In the genomic region with DNA sequence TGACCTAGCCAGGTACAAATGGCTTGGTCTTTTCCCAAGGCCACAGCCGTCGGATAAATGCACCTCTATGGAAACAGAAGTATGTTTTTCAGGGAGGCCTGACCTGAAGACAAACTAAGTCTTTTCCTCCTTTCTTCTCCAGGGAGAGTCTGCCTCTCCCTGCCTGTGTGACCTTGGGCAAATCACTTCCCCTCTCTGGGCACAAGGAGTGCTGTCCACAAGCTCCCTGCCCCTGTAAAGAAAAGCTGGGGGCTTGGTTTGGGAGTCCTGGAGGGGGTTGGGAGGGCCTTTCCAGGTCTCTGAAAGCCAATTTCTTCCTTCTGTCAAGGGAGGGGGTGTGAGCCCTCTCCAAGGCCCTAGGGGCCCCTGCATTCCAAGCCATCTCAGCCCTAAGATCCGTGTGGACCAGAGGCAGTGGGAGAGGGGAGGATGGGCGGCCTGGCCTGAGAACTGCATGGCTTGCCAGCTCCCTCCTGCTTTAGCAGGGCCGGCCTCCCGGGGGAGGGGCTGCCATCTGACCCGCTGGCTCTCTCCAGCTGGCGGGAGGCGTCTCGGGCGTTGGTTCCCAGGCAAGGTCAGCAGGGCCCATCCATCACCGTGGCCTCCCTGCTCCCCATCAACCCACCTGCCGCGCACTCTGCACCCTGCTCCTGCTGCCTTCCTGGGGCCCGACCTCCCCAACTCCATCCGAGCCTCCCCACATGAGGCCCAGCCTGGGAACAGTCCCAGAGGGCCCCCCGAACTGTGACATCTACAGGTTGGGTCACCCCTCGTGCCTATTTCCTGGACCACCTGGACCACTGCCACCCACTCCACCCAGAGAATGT, we compare ENCODE assay signal across 10 cellular contexts.
DNase-seq lines count a peak whose midpoint lies in the region; ATAC-seq and TF ChIP-seq lines count a peak whose summit lies in the region.
"Had no signal": no experiment of that assay in that cellular context is flagged by ENCODE, and none has a peak within 500 bp of the region (broad histone marks: within the 10 kb centered on the region; RNA-seq: fewer than 3 reads in every experiment).

No MANE protein-coding gene starts in this region.

- no peak overlapping the region for H3K14ac ChIP-seq in neuronal stem cell (ENCODE audit: low read length)

- intact Hi-C loops in Right ventricle myocardium superior (cut with DNase I) (no loop called here), Right ventricle myocardium inferior (cut with DNase I) (loop anchor here (5.0 kb wide), 2 partner anchors 47 to 48 kb away; no protein-coding TSS in a partner anchor), heart right ventricle (cut with DNase I) (loop anchor here in 1 of 10 donors (5.0 kb wide), 1 partner anchor 47 kb away; no protein-coding TSS in a partner anchor), aorta (cut with DNase I) (no loop called here)

- H4K91ac ChIP-seq in neuronal stem cell (ENCODE audit: low read depth, low read length, poor library complexity), result no peak overlapping the region

- peak overlapping the region; percentile 32 for H2BK15ac ChIP-seq in neuronal stem cell (ENCODE audit: low read length)

- peak overlapping the region; percentile 0 for H3K9ac ChIP-seq in neuronal stem cell (ENCODE audit: low read depth, low read length, poor library complexity)

- H3K4me2 ChIP-seq in neuronal stem cell (ENCODE audit: insufficient read depth, low read length, poor library complexity, severe bottlenecking), result peak overlapping the region; percentile 20

- WGBS in heart right ventricle, 2 donors, result 54 to 58% methylated on average over 18 of the region's 18 CpGs
- WGBS in neuronal stem cell (ENCODE audit: extremely low coverage in 2 of 2, insufficient read length in 2 of 2, insufficient replicate concordance in 1 of 2), 2 donors, result no CpG with 5 or more reads among the region's 18 CpGs
- WGBS in aorta, 2 donors, result 29% methylated on average over 18 of the region's 18 CpGs

- peak; percentile 75 for DNase-seq in Right ventricle myocardium superior
- no peak for DNase-seq in Right ventricle myocardium inferior (ENCODE audit: missing footprints)
- DNase-seq in heart right ventricle, result peak; percentile 55 to 63
- peak; percentile 14 for DNase-seq in neuronal stem cell (ENCODE audit: low spot score)
- DNase-seq in aorta, result peak; percentile 89 to 90
- no peak for DNase-seq in GF-D8 (lab: John Stamatoyannopoulos, UW)
- DNase-seq in SIG-M5 (lab: John Stamatoyannopoulos, UW), result no peak
- DNase-seq: Kasumi-1 had no signal

- H3K4me1 ChIP-seq in heart right ventricle (peaks cover 10 to 44% (median 32%) of the 10 kb centered on the region in 9 donors), neuronal stem cell (ENCODE audit: control insufficient read depth in 2 of 2, insufficient read depth in 1 of 2, low read depth in 1 of 2, low read length in 2 of 2) (peaks cover 21 to 30% of the 10 kb centered on the region in 2 donors), aorta (ENCODE audit: control insufficient read depth in 1 of 2, insufficient read depth in 2 of 2, low read length in 2 of 2) (no peaks in the 10 kb centered on the region)
- H3K4me1 ChIP-seq: HAP-1 had no signal

- no peak overlapping the region for H3K4ac ChIP-seq in neuronal stem cell (ENCODE audit: low read length)

- no peak overlapping the region for H2AFZ ChIP-seq in neuronal stem cell (ENCODE audit: low read length)

- H3K23ac ChIP-seq in neuronal stem cell (ENCODE audit: low read depth, low read length, poor library complexity), result no peak overlapping the region

- TF ChIP-seq CTCF in heart right ventricle (IDR thresholded peaks at IDR 0.05), result no peak

- peak overlapping the region; percentile 84 for H3K18ac ChIP-seq in neuronal stem cell (ENCODE audit: low read length)

- no peak overlapping the region for H2BK120ac ChIP-seq in neuronal stem cell (ENCODE audit: low read depth, low read length)

- H3K4me3 ChIP-seq in heart right ventricle, result no peak overlapping the region
- H3K4me3 ChIP-seq in neuronal stem cell (ENCODE audit: low read length in 2 of 2), result no peak overlapping the region
- H3K4me3 ChIP-seq in aorta (ENCODE audit: low read length in 2 of 2), result no peak overlapping the region
- H3K4me3 ChIP-seq: HAP-1 had no signal

- H2BK12ac ChIP-seq in neuronal stem cell (ENCODE audit: low read length), result peak overlapping the region; percentile 60

- H3K79me1 ChIP-seq in neuronal stem cell (ENCODE audit: low read depth, low read length), result no peaks in the 10 kb centered on the region

- peak; percentile 68 for ATAC-seq in Right ventricle myocardium superior (ENCODE audit: poor library complexity)
- ATAC-seq in Right ventricle myocardium inferior, result no peak
- peak; percentile 35 to 68 (median 50) for ATAC-seq in heart right ventricle
- ATAC-seq in aorta (ENCODE audit: low FRiP score), result peak; percentile 70
- no peak for ATAC-seq in GM18520 (IDR thresholded peaks at IDR 0.05; ENCODE audit: unreplicated experiment)

- H3K36me3 ChIP-seq in heart right ventricle (no peaks in the 10 kb centered on the region), neuronal stem cell (replicated peaks in 1 of 2; ENCODE audit: control insufficient read depth in 2 of 2, insufficient read depth in 2 of 2, low read length in 2 of 2) (no peaks in the 10 kb centered on the region), aorta (ENCODE audit: control insufficient read depth in 1 of 2, insufficient read depth in 2 of 2, low read length in 1 of 2) (no peaks in the 10 kb centered on the region)
- H3K36me3 ChIP-seq: HAP-1 had no signal

- H2AK5ac ChIP-seq in neuronal stem cell (ENCODE audit: low read depth, low read length), result peak overlapping the region; percentile 49

- H2BK5ac ChIP-seq in neuronal stem cell (ENCODE audit: low read length), result peak overlapping the region; percentile 45

- no peaks in the 10 kb centered on the region for H3K27me3 ChIP-seq in heart right ventricle
- H3K27me3 ChIP-seq in neuronal stem cell (ENCODE audit: control insufficient read depth in 3 of 3, insufficient read depth in 3 of 3, low read depth in 1 of 3, low read length in 3 of 3), result peaks cover 0 to 16% (median 0%) of the 10 kb centered on the region in 3 experiments
- no peaks in the 10 kb centered on the region for H3K27me3 ChIP-seq in aorta (ENCODE audit: control insufficient read depth in 1 of 2, insufficient read depth in 2 of 2, low read length in 1 of 2)

- H4K8ac ChIP-seq in neuronal stem cell (ENCODE audit: low read depth, low read length), result no peak overlapping the region

- H3K27ac ChIP-seq in heart right ventricle, result no peak overlapping the region
- no peak overlapping the region for H3K27ac ChIP-seq in neuronal stem cell (replicated peaks; ENCODE audit: low read length)
- no peak overlapping the region for H3K27ac ChIP-seq in aorta (ENCODE audit: low read depth in 1 of 2, low read length in 2 of 2)

- H3K9me3 ChIP-seq in heart right ventricle (no peaks in the 10 kb centered on the region), neuronal stem cell (replicated peaks in 1 of 2; ENCODE audit: control insufficient read depth in 2 of 2, insufficient read depth in 1 of 2, low read depth in 1 of 2, low read length in 2 of 2) (no peaks in the 10 kb centered on the region), aorta (ENCODE audit: control insufficient read depth, low read length) (no peaks in the 10 kb centered on the region)
- H3K9me3 ChIP-seq: HAP-1 had no signal

Comparison
In these comparisons a context has a peak if more than half of its experiments do, and no peak if none do; other contexts are left out.
1. ATAC-seq: peak in Right ventricle myocardium superior (single experiment), heart right ventricle (8 of 8) and aorta (single experiment); none in Right ventricle myocardium inferior (single experiment) and GM18520 (single experiment).
2. DNase-seq: peak in Right ventricle myocardium superior (single experiment), heart right ventricle (2 of 2), neuronal stem cell (single experiment) and aorta (2 of 2); none in Right ventricle myocardium inferior (single experiment), GF-D8 (single experiment) and SIG-M5 (single experiment).